In the genomic region with DNA sequence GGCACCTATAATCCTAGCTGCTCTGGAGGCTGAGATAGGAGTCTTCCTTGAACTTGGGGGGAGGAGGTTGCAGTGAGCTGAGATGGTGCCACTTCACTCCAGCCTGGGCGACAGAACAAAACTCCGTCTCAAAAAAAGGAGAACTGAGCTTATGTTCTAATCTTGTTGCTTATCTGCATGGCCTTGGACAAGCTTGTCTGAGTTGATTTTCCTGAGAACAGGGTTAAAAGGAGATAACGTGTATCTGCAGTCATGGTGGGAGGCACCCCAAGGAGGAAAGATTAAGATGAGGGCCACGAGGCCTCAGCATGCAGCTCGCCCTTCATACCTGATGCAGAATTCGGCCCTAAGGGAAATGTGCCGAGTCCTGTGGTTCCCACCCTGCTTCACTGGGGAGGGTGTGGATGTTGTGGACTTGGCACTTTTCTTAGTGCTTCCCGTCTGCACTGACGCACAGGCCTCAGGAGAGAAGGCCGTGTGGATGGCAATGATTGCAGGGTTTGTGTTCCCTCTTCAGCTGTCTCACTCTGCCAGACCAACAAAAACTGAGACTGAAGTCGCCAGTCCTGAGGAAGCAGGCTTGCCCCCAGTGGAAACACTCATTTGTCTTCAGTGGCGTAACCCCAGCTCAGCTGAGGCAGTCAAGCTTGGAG, we compare ENCODE assay signal across 12 cellular contexts. TPM values are rescaled to one million over a fixed set of nuclear protein-coding genes. Genes with fewer than 3 reads are reported as not detected.
DNase-seq lines count a peak whose midpoint lies in the region; ATAC-seq and TF ChIP-seq lines count a peak whose summit lies in the region.
"Had no signal": no experiment of that assay in that cellular context is flagged by ENCODE, and none has a peak within 500 bp of the region (broad histone marks: within the 10 kb centered on the region; RNA-seq: fewer than 3 reads in every experiment).

No MANE protein-coding gene starts in this region.

- H3K27me3 Mint-ChIP-seq in CD8-positive, alpha-beta T cell (ENCODE audit: low read depth): no peaks in the 10 kb centered on the region
- no peaks in the 10 kb centered on the region for H3K27me3 Mint-ChIP-seq in central memory CD8-positive, alpha-beta T cell

- peaks cover 71% of the 10 kb centered on the region for H3K36me3 Mint-ChIP-seq in CD8-positive, alpha-beta T cell
- H3K36me3 Mint-ChIP-seq in central memory CD8-positive, alpha-beta T cell (ENCODE audit: insufficient read depth): peaks cover 66% of the 10 kb centered on the region

- H3K9me3 ChIP-seq in CD8-positive, alpha-beta T cell (ENCODE audit: low read length): no peaks in the 10 kb centered on the region
- H3K9me3 ChIP-seq in mesodermal cell (ENCODE audit: control insufficient read depth, low read length): no peaks in the 10 kb centered on the region
- H3K9me3 ChIP-seq: colonic mucosa, SJSA1, upper lobe of left lung had no signal

- POLR2A ChIA-PET in CD8-positive, alpha-beta T cell (lab: Charles Lee): interaction anchor here (0.9 to 2.5 kb wide), 2 partner anchors 10 to 26 kb away, joined by 3 to 10 read pairs; no protein-coding TSS in a partner anchor

- peaks cover 27% of the 10 kb centered on the region for H3K36me3 ChIP-seq in CD8-positive, alpha-beta T cell (ENCODE audit: insufficient read depth, low read length)
- peaks cover 36% of the 10 kb centered on the region for H3K36me3 ChIP-seq in mesodermal cell (ENCODE audit: control insufficient read depth, insufficient read depth, low read length)
- H3K36me3 ChIP-seq: colonic mucosa had no signal

- H3K4me1 Mint-ChIP-seq in CD8-positive, alpha-beta T cell (ENCODE audit: low read depth): no peaks in the 10 kb centered on the region
- peaks cover 10% of the 10 kb centered on the region for H3K4me1 Mint-ChIP-seq in central memory CD8-positive, alpha-beta T cell

- intact Hi-C loops in CD8-positive, alpha-beta T cell (cut with DNase I, micrococcal nuclease): loop anchor here (5.0 kb wide), 2 partner anchors 46 to 61 kb away; no protein-coding TSS in a partner anchor

- CTCF ChIA-PET in CD8-positive, alpha-beta T cell (lab: Charles Lee): interaction anchor here (0.8 to 2.9 kb wide), 4 partner anchors 59 to 211 kb away, joined by 3 to 9 read pairs (median 4); no protein-coding TSS in a partner anchor

- no peaks in the 10 kb centered on the region for H3K27me3 ChIP-seq in CD8-positive, alpha-beta T cell (ENCODE audit: insufficient read depth, low read length)
- H3K27me3 ChIP-seq: colonic mucosa, SJSA1, upper lobe of left lung had no signal

- no peak overlapping the region for H3K4me3 ChIP-seq in CD8-positive, alpha-beta T cell (ENCODE audit: low read depth, low read length)
- H3K4me3 ChIP-seq in mesodermal cell (ENCODE audit: extremely low read depth, insufficient read depth, low read length, poor library complexity, severe bottlenecking): no peak overlapping the region
- H3K4me3 ChIP-seq: colonic mucosa, SJSA1, upper lobe of left lung had no signal

- no peak overlapping the region for H3K4me3 Mint-ChIP-seq in CD8-positive, alpha-beta T cell
- no peak overlapping the region for H3K4me3 Mint-ChIP-seq in central memory CD8-positive, alpha-beta T cell

- ATAC-seq in CD8-positive, alpha-beta T cell: no peak
- ATAC-seq in central memory CD8-positive, alpha-beta T cell (replicated peaks; ENCODE audit: extremely low read depth, poor library complexity, severe bottlenecking): no peak
- no peak for ATAC-seq in HG02763 (IDR thresholded peaks at IDR 0.05; ENCODE audit: unreplicated experiment)
- ATAC-seq in HG02981 (IDR thresholded peaks at IDR 0.05; ENCODE audit: unreplicated experiment): no peak

- no peak overlapping the region for H3K27ac ChIP-seq in CD8-positive, alpha-beta T cell (ENCODE audit: low read depth, low read length)
- peak overlapping the region; percentile 29 for H3K27ac ChIP-seq in mesodermal cell (ENCODE audit: low read depth, low read length, severe bottlenecking)
- H3K27ac ChIP-seq: colonic mucosa, SJSA1 had no signal

- WGBS in mesodermal cell (ENCODE audit: insufficient coverage in 2 of 2), 2 experiments: 90% methylated on average over 11 to 12 of the region's 12 CpGs

- DNase-seq in CD8-positive, alpha-beta T cell: no peak
- DNase-seq in NCI-H226 (peak; percentile 31), GM03348 (ENCODE audit: low spot score) (no peak), NCI-H2107 (lab: John Stamatoyannopoulos, UW) (no peak)
- no peak for DNase-seq in central memory CD8-positive, alpha-beta T cell (ENCODE audit: low spot score in 2 of 2)
- DNase-seq: colonic mucosa, NCI-H1436 had no signal

- H3K4me1 ChIP-seq in CD8-positive, alpha-beta T cell (ENCODE audit: insufficient read depth, low read length): no peaks in the 10 kb centered on the region
- H3K4me1 ChIP-seq in mesodermal cell (ENCODE audit: control insufficient read depth, insufficient read depth, low read length, poor library complexity, severe bottlenecking): no peaks in the 10 kb centered on the region
- H3K4me1 ChIP-seq: colonic mucosa, SJSA1, upper lobe of left lung had no signal

- TF ChIP-seq CTCF in CD8-positive, alpha-beta T cell (IDR thresholded peaks at IDR 0.05): no peak

- peak overlapping the region; percentile 42 for H3K27ac Mint-ChIP-seq in CD8-positive, alpha-beta T cell
- peak overlapping the region; percentile 75 for H3K27ac Mint-ChIP-seq in central memory CD8-positive, alpha-beta T cell (ENCODE audit: low read depth)

- H3K9me3 Mint-ChIP-seq in CD8-positive, alpha-beta T cell: no peaks in the 10 kb centered on the region
- H3K9me3 Mint-ChIP-seq in central memory CD8-positive, alpha-beta T cell: no peaks in the 10 kb centered on the region

RNA-seq across cellular contexts. Expression of gene EZR, which starts 56.3 kb away (rescaled TPM):
- 100 to 1,000 TPM; 626 to 627 TPM for total RNA-seq in CD8-positive, alpha-beta T cell
- 95.8 TPM for polyA plus RNA-seq in mesodermal cell (2013, experiment 1 of 2)
- 98.4 TPM for polyA plus RNA-seq in mesodermal cell (2013, experiment 2 of 2)
